In genomic region chr7:44408596-44408995, GRCh38 we compare ENCODE assay signal across 2 cellular contexts.
TF ChIP-seq lines count a peak whose summit lies in the region.

No MANE protein-coding gene starts in this region.

TF ChIP-seq in SK-N-SH treated with all-trans-retinoic acid at 6 μM for 48 hours, 23 proteins besides CTCF, POLR2A, EP300 and RAD21 (continued from another document):
- TF ChIP-seq RARB (CRISPR knock-in tag; IDR thresholded peaks at IDR 0.05) (no peak), CSRNP3 (CRISPR knock-in tag; IDR thresholded peaks at IDR 0.05) (no peak), CREB5 (CRISPR knock-in tag; IDR thresholded peaks at IDR 0.05; ENCODE audit: low read depth) (no peak), POU6F1 (CRISPR knock-in tag; IDR thresholded peaks at IDR 0.05; ENCODE audit: borderline replicate concordance, low read depth) (no peak), ARNTL (CRISPR knock-in tag; IDR thresholded peaks at IDR 0.05; ENCODE audit: borderline replicate concordance, low read depth) (no peak), ZC3H10 (CRISPR knock-in tag; IDR thresholded peaks at IDR 0.05) (no peak), OSR1 (CRISPR knock-in tag; IDR thresholded peaks at IDR 0.05) (no peak), PPARA (CRISPR knock-in tag; IDR thresholded peaks at IDR 0.05; ENCODE audit: borderline replicate concordance) (no peak), ESRRG (CRISPR knock-in tag; IDR thresholded peaks at IDR 0.05) (no peak), SNAI2 (CRISPR knock-in tag; IDR thresholded peaks at IDR 0.05) (no peak), ZNF565 (CRISPR knock-in tag; conservative IDR thresholded peaks at IDR 0.05; ENCODE audit: low read depth) (no peak), ZNF8 (CRISPR knock-in tag; IDR thresholded peaks at IDR 0.05) (no peak), TCF4 (CRISPR knock-in tag; IDR thresholded peaks at IDR 0.05; ENCODE audit: borderline replicate concordance) (no peak), PATZ1 (CRISPR knock-in tag; IDR thresholded peaks at IDR 0.05; ENCODE audit: borderline replicate concordance) (no peak)

TF ChIP-seq in SK-N-SH, 30 proteins besides CTCF, POLR2A, EP300 and RAD21 (continued from another document):
- TF ChIP-seq USF2 (IDR thresholded peaks at IDR 0.05; ENCODE audit: borderline replicate concordance, low read depth, low read length) (no peak), USF1 (IDR thresholded peaks at IDR 0.05; ENCODE audit: borderline replicate concordance, low read depth) (no peak), MAX (IDR thresholded peaks at IDR 0.05; ENCODE audit: low read depth) (no peak), PBX3 (IDR thresholded peaks at IDR 0.05) (no peak), TAF1 (IDR thresholded peaks at IDR 0.05; ENCODE audit: borderline replicate concordance, low read depth, low read length) (no peak)
TF ChIP-seq in SK-N-SH: peak in this region for 0.
